8 cellular contexts compared by ENCODE assay signal in genomic region chr16:85759631-85760419, GRCh38. TPM values are rescaled to one million over a fixed set of nuclear protein-coding genes. Genes with fewer than 3 reads are reported as not detected.
DNase-seq lines count a peak whose midpoint lies in the region; ATAC-seq, FAIRE-seq and TF ChIP-seq lines count a peak whose summit lies in the region.

No MANE protein-coding gene starts in this region.

- H3K79me2 ChIP-seq in DND-41 (ENCODE audit: insufficient read depth, low read length) (no peaks in the 10 kb centered on the region), Karpas-422 (ENCODE audit: low read length) (no peaks in the 10 kb centered on the region)

- H3K9me3 ChIP-seq in DND-41 (ENCODE audit: insufficient read depth, low read length, severe bottlenecking) (no peaks in the 10 kb centered on the region), Karpas-422 (ENCODE audit: low read length) (no peaks in the 10 kb centered on the region), lower lobe of right lung (no peaks in the 10 kb centered on the region), ascending aorta (no peaks in the 10 kb centered on the region), vagina (no peaks in the 10 kb centered on the region), kidney (ENCODE audit: control insufficient read depth in 1 of 2, low read length in 2 of 2) (no peaks in the 10 kb centered on the region)

- peaks cover 15% of the 10 kb centered on the region for H3K27me3 ChIP-seq in DND-41 (ENCODE audit: insufficient read depth, low read length, poor library complexity)
- no peaks in the 10 kb centered on the region for H3K27me3 ChIP-seq in Karpas-422 (ENCODE audit: low read length)
- H3K27me3 ChIP-seq in lower lobe of right lung (ENCODE audit: low read depth): peaks cover 16% of the 10 kb centered on the region
- no peaks in the 10 kb centered on the region for H3K27me3 ChIP-seq in ascending aorta
- H3K27me3 ChIP-seq in vagina: no peaks in the 10 kb centered on the region

- H3K4me1 ChIP-seq in DND-41 (ENCODE audit: insufficient read depth, low read length) (no peaks in the 10 kb centered on the region; the same call in 1 of the 2 replicates), Karpas-422 (ENCODE audit: low read length) (peaks cover 54% of the 10 kb centered on the region), lower lobe of right lung (peaks cover 4% of the 10 kb centered on the region), ascending aorta (no peaks in the 10 kb centered on the region), vagina (no peaks in the 10 kb centered on the region), kidney (ENCODE audit: control insufficient read depth in 1 of 2, insufficient read depth in 1 of 2, low read depth in 1 of 2, low read length in 2 of 2) (no peaks in the 10 kb centered on the region)

- FAIRE-seq in kidney (lab: Jason Lieb, UNC): no peak

- H3K36me3 ChIP-seq in DND-41 (ENCODE audit: insufficient read depth, low read length) (no peaks in the 10 kb centered on the region), Karpas-422 (ENCODE audit: insufficient read depth, low read length) (no peaks in the 10 kb centered on the region), lower lobe of right lung (no peaks in the 10 kb centered on the region), ascending aorta (no peaks in the 10 kb centered on the region), vagina (no peaks in the 10 kb centered on the region), kidney (ENCODE audit: control insufficient read depth in 1 of 2, insufficient read depth in 2 of 2, low read length in 2 of 2) (no peaks in the 10 kb centered on the region)

- peaks cover 8% of the 10 kb centered on the region; the same call in 1 of the 2 replicates for H4K20me1 ChIP-seq in DND-41 (ENCODE audit: insufficient read depth, low read length)
- peaks cover 14% of the 10 kb centered on the region; the same call in 1 of the 2 replicates for H4K20me1 ChIP-seq in Karpas-422 (ENCODE audit: insufficient read depth, low read depth, low read length)

- no peak overlapping the region for H3K4me3 ChIP-seq in DND-41 (ENCODE audit: low read depth in 1 of 2, low read length in 2 of 2)
- H3K4me3 ChIP-seq in Karpas-422 (ENCODE audit: low read length): no peak overlapping the region
- H3K4me3 ChIP-seq in lower lobe of right lung: no peak overlapping the region
- no peak overlapping the region for H3K4me3 ChIP-seq in ascending aorta
- H3K4me3 ChIP-seq in vagina: no peak overlapping the region
- H3K4me3 ChIP-seq in kidney (ENCODE audit: low read length in 2 of 2): no peak overlapping the region

- H2AFZ ChIP-seq in DND-41 (ENCODE audit: low read depth, low read length) (no peak overlapping the region), Karpas-422 (ENCODE audit: low read length) (no peak overlapping the region)

- DNase-seq in DND-41 (peak; percentile 25), Karpas-422 (peak; percentile 90), lower lobe of right lung (peak; percentile 75), ascending aorta (ENCODE audit: low spot score in 2 of 2) (no peak), vagina (ENCODE audit: extremely low spot score in 2 of 2) (no peak), NCI-H1048 (lab: John Stamatoyannopoulos, UW) (no peak), kidney (no peak)
- DNase-seq in activated CD8-positive, alpha-beta memory T cell treated with anti-CD3 and anti-CD28 coated beads, Interleukin-2, amount 50 U/mL, for 4 hours: peak; percentile 32

- ATAC-seq in DND-41 (ENCODE audit: insufficient read depth, low read depth) (no peak), lower lobe of right lung (peak; percentile 54 to 62)

- H3K4me2 ChIP-seq in DND-41 (ENCODE audit: insufficient read depth, low read length) (no peak overlapping the region), Karpas-422 (ENCODE audit: low read depth, low read length, poor library complexity, severe bottlenecking) (peak overlapping the region; percentile 48)

- no peak overlapping the region for H3K27ac ChIP-seq in DND-41 (ENCODE audit: low read length)
- no peak overlapping the region for H3K27ac ChIP-seq in Karpas-422 (ENCODE audit: low read length)
- H3K27ac ChIP-seq in lower lobe of right lung: no peak overlapping the region
- H3K27ac ChIP-seq in ascending aorta: no peak overlapping the region
- no peak overlapping the region for H3K27ac ChIP-seq in vagina
- no peak overlapping the region for H3K27ac ChIP-seq in kidney (ENCODE audit: low read depth in 2 of 2, low read length in 2 of 2)

- TF ChIP-seq POLR2A in vagina (IDR thresholded peaks at IDR 0.05): no peak

- H3K9me2 ChIP-seq in Karpas-422 (replicated peaks; ENCODE audit: insufficient read depth, low read length): no peaks in the 10 kb centered on the region

- TF ChIP-seq CTCF in DND-41 (IDR thresholded peaks at IDR 0.05; ENCODE audit: borderline replicate concordance, extremely low read depth, low read length, poor library complexity, severe bottlenecking) (peak; percentile 60), lower lobe of right lung (IDR thresholded peaks at IDR 0.05) (peak; percentile 38), ascending aorta (IDR thresholded peaks at IDR 0.05) (no peak), vagina (IDR thresholded peaks at IDR 0.05) (peak in 1 of 3 experiments; percentile 16), kidney (IDR thresholded peaks at IDR 0.05; ENCODE audit: borderline replicate concordance, extremely low read depth, insufficient read depth) (no peak)

- intact Hi-C loops in lower lobe of right lung (cut with DNase I) (no loop called here), ascending aorta (cut with DNase I) (no loop called here), vagina (cut with DNase I) (no loop called here), kidney (cut with DNase I) (no loop called here)

- H3K9ac ChIP-seq in DND-41 (ENCODE audit: low read depth, low read length) (no peak overlapping the region), Karpas-422 (ENCODE audit: low read length) (peak overlapping the region; percentile 19), kidney (ENCODE audit: low read length in 2 of 2) (no peak overlapping the region)

RNA-seq across cellular contexts. Expression of gene C16orf74, which starts 8.9 kb away (rescaled TPM):
- total RNA-seq in Karpas-422 (2014; rRNA removed; shearing (Covaris generic); ENCODE audit: low replicate concordance): 13.3 and 24.5 TPM in 2 replicates
- total RNA-seq in lower lobe of right lung: 1.5 TPM
- not detected for total RNA-seq in ascending aorta
- 18.2 TPM for total RNA-seq in vagina
- total RNA-seq in kidney: 3.5 TPM
- 4.6 TPM for polyA plus RNA-seq in kidney (ENCODE audit: insufficient read depth, low read depth, low replicate concordance)

RNA-seq across cellular contexts. Expression of gene EMC8, which starts 39.5 kb away (rescaled TPM):
- total RNA-seq in Karpas-422 (2014; rRNA removed; shearing (Covaris generic); ENCODE audit: low replicate concordance): 24.2 and 76.8 TPM in 2 replicates
- total RNA-seq in lower lobe of right lung: 21.9 TPM
- total RNA-seq in ascending aorta: 11.9 TPM
- 42.0 TPM for total RNA-seq in vagina
- total RNA-seq in kidney: 20.9 TPM
- polyA plus RNA-seq in kidney (ENCODE audit: insufficient read depth, low read depth, low replicate concordance): 24.7 TPM

RNA-seq across cellular contexts. Expression of gene COX4I1, which starts 39.7 kb away (rescaled TPM):
- 417 and 584 TPM in 2 replicates for total RNA-seq in Karpas-422 (2014; rRNA removed; shearing (Covaris generic); ENCODE audit: low replicate concordance)
- total RNA-seq in lower lobe of right lung (391 TPM), ascending aorta (148 TPM), vagina (430 TPM), kidney (439 TPM)
- 1,996 TPM for polyA plus RNA-seq in kidney (ENCODE audit: insufficient read depth, low read depth, low replicate concordance)

Comparison
In these comparisons a context has a peak if more than half of its experiments do, and no peak if none do; other contexts are left out.
1. DNase-seq: peak in DND-41 (single experiment), Karpas-422 (single experiment), activated CD8-positive, alpha-beta memory T cell treated with anti-CD3 and anti-CD28 coated beads, Interleukin-2, amount 50 U/mL, for 4 hours (single experiment) and lower lobe of right lung (single experiment); none in ascending aorta (0 of 2), vagina (0 of 2), NCI-H1048 (single experiment) and kidney (single experiment).
2. CTCF ChIP-seq: peak in DND-41 (single experiment) and lower lobe of right lung (single experiment); none in ascending aorta (0 of 3) and kidney (single experiment).